ENCODE assay signal across 13 cellular contexts in genomic region chr13:22262328-22262920, GRCh38.
DNase-seq lines count a peak whose midpoint lies in the region; ATAC-seq and TF ChIP-seq lines count a peak whose summit lies in the region.
"Had no signal": no experiment of that assay in that cellular context is flagged by ENCODE, and none has a peak within 500 bp of the region (broad histone marks: within the 10 kb centered on the region; RNA-seq: fewer than 3 reads in every experiment).

No MANE protein-coding gene starts in this region.

- peaks cover 11% of the 10 kb centered on the region for H3K9me3 Mint-ChIP-seq in nephron

- TF ChIP-seq CTCF in nephron (IDR thresholded peaks at IDR 0.05; ENCODE audit: unreplicated experiment in 3 of 3) = no peak

- peak overlapping the region in 2 of 3 experiments; percentile 5 to 12 for H3K27ac Mint-ChIP-seq in nephron
- H3K27ac Mint-ChIP-seq: H9 had no signal

- no peak for ATAC-seq in HG03196 (IDR thresholded peaks at IDR 0.05; ENCODE audit: unreplicated experiment)
- ATAC-seq: A549, HepG2 had no signal

- peaks cover 10% of the 10 kb centered on the region for H3K27me3 Mint-ChIP-seq in nephron (ENCODE audit: low read depth)

- H3K36me3 Mint-ChIP-seq in nephron (ENCODE audit: low read depth) = no peaks in the 10 kb centered on the region

- DNase-seq in GM03348 (ENCODE audit: low spot score) = peak; percentile 32
- peak; percentile 37 for DNase-seq in cerebellar cortex (ENCODE audit: low spot score)
- DNase-seq in NCI-H774 (lab: John Stamatoyannopoulos, UW) = no peak
- DNase-seq in GDM1 (lab: John Stamatoyannopoulos, UW) = no peak
- DNase-seq: BE2C; Caco-2; CD8-positive, alpha-beta memory T cell; GOT3; H9 had no signal

- H3K4me1 Mint-ChIP-seq in nephron = peaks cover 18% of the 10 kb centered on the region
- H3K4me1 Mint-ChIP-seq: H9 had no signal

- H3K4me3 Mint-ChIP-seq in nephron = no peak overlapping the region
- H3K4me3 Mint-ChIP-seq: CD8-positive, alpha-beta memory T cell; H9 had no signal

Comparison
In these comparisons a context has a peak if more than half of its experiments do, and no peak if none do; other contexts are left out.
1. DNase-seq: peak in GM03348 (single experiment) and cerebellar cortex (single experiment); none in NCI-H774 (single experiment) and GDM1 (single experiment).